8 cellular contexts compared by ENCODE assay signal in genomic region chr3:3170998-3171397, GRCh38. TPM values are rescaled to one million over a fixed set of nuclear protein-coding genes. Genes with fewer than 3 reads are reported as not detected.
A peak's percentile ranks its signal among the peaks of the same experiment; 100 is the strongest.
DNase-seq lines count a peak whose midpoint lies in the region; ATAC-seq and TF ChIP-seq lines count a peak whose summit lies in the region.

No MANE protein-coding gene starts in this region.

- H3K9me2 ChIP-seq in HCT116 (ENCODE audit: insufficient read depth), result no peaks in the 10 kb centered on the region

- no peak overlapping the region for H3K27ac ChIP-seq in HCT116 (ENCODE audit: low read depth, low read length)

- no peaks in the 10 kb centered on the region for H3K27me3 ChIP-seq in HCT116 (ENCODE audit: insufficient read depth, low read length)

- H3K4me1 ChIP-seq in HCT116 (ENCODE audit: control insufficient read depth in 1 of 2, insufficient read depth in 2 of 2, low read length in 2 of 2), result no peaks in the 10 kb centered on the region

- RAD21 ChIA-PET in HCT116 (lab: Charles Lee; ENCODE audit: low non-redundant PET in 1 of 2, low total read pairs in 2 of 2, uncharacterized antibody in 2 of 2, unreplicated experiment in 2 of 2), result no interaction called here

- H2AFZ ChIP-seq in HCT116 (ENCODE audit: low read depth, low read length, poor library complexity, severe bottlenecking), result no peak overlapping the region

- no peak overlapping the region for H3K4me2 ChIP-seq in HCT116 (ENCODE audit: low read length)

- no peaks in the 10 kb centered on the region for H3K9me3 ChIP-seq in HCT116 (ENCODE audit: control insufficient read depth in 1 of 2, insufficient read depth in 1 of 2, low read depth in 1 of 2, low read length in 2 of 2)

- no peak overlapping the region for H3K9ac ChIP-seq in HCT116 (ENCODE audit: low read length)

- POLR2A ChIA-PET in HCT116 (lab: Charles Lee), result no interaction called here

- BruUV-seq in HCT116 (replicated peaks; lab: Mats Ljungman, UMichigan), result no TSS peak

- no peaks in the 10 kb centered on the region for H4K20me1 ChIP-seq in HCT116 (ENCODE audit: insufficient read depth)

- TF ChIP-seq CTCF in HCT116 (IDR thresholded peaks at IDR 0.05 in 2 of 3, conservative IDR thresholded peaks at IDR 0.05 in 1 of 3; ENCODE audit: borderline replicate concordance in 1 of 3, insufficient read depth in 1 of 3, low read depth in 2 of 3, low read length in 2 of 3), result peak in 2 of 3 experiments; percentile 29 to 45; a peak in 4 of 6 replicates

- no peak overlapping the region for H3K4me3 ChIP-seq in HCT116 (replicated peaks in 1 of 2; ENCODE audit: low read depth in 1 of 2, low read length in 2 of 2)

- no peak for TF ChIP-seq POLR2A in HCT116 (IDR thresholded peaks at IDR 0.05; ENCODE audit: borderline replicate concordance, extremely low read depth, insufficient read depth, insufficient read length)

- peaks cover 21 to 29% of the 10 kb centered on the region in 2 experiments for H3K36me3 ChIP-seq in HCT116 (ENCODE audit: control insufficient read depth in 1 of 2, insufficient read depth in 2 of 2, low read length in 2 of 2)

- TF ChIP-seq RAD21 in HCT116 (IDR thresholded peaks at IDR 0.05; ENCODE audit: low read depth), result peak; percentile 42

- H3K79me2 ChIP-seq in HCT116 (ENCODE audit: insufficient read depth, low read length), result peaks cover 6% of the 10 kb centered on the region

- peak; percentile 63; the same call in 1 of the 2 replicates for ATAC-seq in HCT116
- ATAC-seq in SK-N-SH treated with all-trans-retinoic acid at 6 μM for 48 hours, result peak; percentile 61; the same call in 2 of the 3 replicates
- no peak for ATAC-seq in GM19328 (IDR thresholded peaks at IDR 0.05; ENCODE audit: unreplicated experiment)

- intact Hi-C loops in HCT116 (cut with micrococcal nuclease), result no loop called here

- DNase-seq in DMS 273 (lab: John Stamatoyannopoulos, UW; ENCODE audit: unreplicated experiment) (peak; percentile 17), DMS 273 treated with DMSO at 0.1 percent for 48 hours (lab: John Stamatoyannopoulos, UW) (no peak), HCT116 (ENCODE audit: low read depth, low spot score) (peak; percentile 33), fibroblast of gingiva (ENCODE audit: low read depth) (peak; percentile 3), smooth muscle cell of the brain vasculature (ENCODE audit: low read depth, low spot score) (peak; percentile 10), NCI-H345 (lab: John Stamatoyannopoulos, UW) (no peak)

- CTCF ChIA-PET in HCT116 (lab: Charles Lee), result no interaction called here

TF ChIP-seq in HCT116, 20 proteins besides CTCF, POLR2A, EP300 and RAD21:
- TF ChIP-seq EZH2 (IDR thresholded peaks at IDR 0.05) (no peak), REST (IDR thresholded peaks at IDR 0.05; ENCODE audit: low read depth) (no peak), SIN3A (IDR thresholded peaks at IDR 0.05; ENCODE audit: low read depth) (no peak), EZH2phosphoT487 (IDR thresholded peaks at IDR 0.05; ENCODE audit: borderline replicate concordance) (no peak), ZFX (IDR thresholded peaks at IDR 0.05) (no peak), SP1 (IDR thresholded peaks at IDR 0.05; ENCODE audit: low read depth) (no peak), POLR2AphosphoS5 (IDR thresholded peaks at IDR 0.05; ENCODE audit: low read depth, low read length) (no peak), ATF3 (IDR thresholded peaks at IDR 0.05) (no peak), FOSL1 (IDR thresholded peaks at IDR 0.05; ENCODE audit: low read depth) (no peak), TCF7L2 (IDR thresholded peaks at IDR 0.05; ENCODE audit: borderline replicate concordance, extremely low read depth, insufficient read depth, insufficient read length) (no peak), YY1 (IDR thresholded peaks at IDR 0.05; ENCODE audit: extremely low read depth, insufficient replicate concordance, low read depth, low read length) (no peak), ELF1 (IDR thresholded peaks at IDR 0.05; ENCODE audit: borderline replicate concordance, low read depth) (no peak)

TF ChIP-seq in SK-N-SH treated with all-trans-retinoic acid at 6 μM for 48 hours, 23 proteins besides CTCF, POLR2A, EP300 and RAD21:
- TF ChIP-seq ZFP3 (CRISPR knock-in tag; IDR thresholded peaks at IDR 0.05) (no peak), PATZ1 (CRISPR knock-in tag; IDR thresholded peaks at IDR 0.05; ENCODE audit: borderline replicate concordance) (no peak)

RNA-seq across cellular contexts. Expression of gene CRBN, which starts 8.5 kb away (rescaled TPM):
- total RNA-seq in HCT116 (2021; ENCODE audit: unreplicated experiment), result 29.1 TPM
- polyA plus RNA-seq in HCT116 (2012), result 13.9 and 18.5 TPM in 2 replicates

RNA-seq across cellular contexts. Expression of gene TRNT1, which starts 44.3 kb away (rescaled TPM):
- 21.4 TPM for total RNA-seq in HCT116 (2021; ENCODE audit: unreplicated experiment)
- 5.3 and 5.7 TPM in 2 replicates for polyA plus RNA-seq in HCT116 (2012)

Comparison
In these comparisons a context has a peak if more than half of its experiments do, and no peak if none do; other contexts are left out.
1. DNase-seq: peak in DMS 273 (single experiment), HCT116 (single experiment), fibroblast of gingiva (single experiment) and smooth muscle cell of the brain vasculature (single experiment); none in DMS 273 treated with DMSO at 0.1 percent for 48 hours (single experiment) and NCI-H345 (single experiment).